9 cellular contexts compared by ENCODE assay signal in the genomic region with DNA sequence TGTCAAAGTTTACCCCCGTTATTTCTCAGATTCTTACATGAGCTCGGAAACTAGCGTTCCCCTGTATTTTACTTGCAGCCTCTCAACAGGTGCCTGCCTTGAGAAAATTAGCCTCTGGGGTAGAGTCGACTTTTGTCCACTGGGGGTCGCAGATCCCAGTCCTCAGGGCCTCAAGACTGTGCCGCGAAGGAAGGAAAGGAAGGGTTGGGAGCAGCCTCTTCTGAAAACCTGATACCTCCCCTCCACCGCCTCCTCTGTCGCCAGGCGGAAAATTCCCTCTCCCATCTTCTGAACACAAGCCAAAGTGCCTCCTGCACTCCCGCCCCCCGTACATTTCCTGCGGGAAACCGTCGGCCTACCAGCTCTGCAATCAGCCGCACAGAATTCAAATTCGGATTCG. TPM values are rescaled to one million over a fixed set of nuclear protein-coding genes. Genes with fewer than 3 reads are reported as not detected.
DNase-seq lines count a peak whose midpoint lies in the region; ATAC-seq, FAIRE-seq and TF ChIP-seq lines count a peak whose summit lies in the region.
"Had no signal": no experiment of that assay in that cellular context is flagged by ENCODE, and none has a peak within 500 bp of the region (broad histone marks: within the 10 kb centered on the region; RNA-seq: fewer than 3 reads in every experiment).

No MANE protein-coding gene starts in this region.

- peak overlapping the region; percentile 87 for H3K4me3 Mint-ChIP-seq in T-helper 2 cell treated with Interferon-gamma antibody and Interleukin-4, amounts not matched to agents 5 μg/mL and 100 μg/mL, for 36 hours

- H3K36me3 Mint-ChIP-seq in T-helper 2 cell treated with Interferon-gamma antibody and Interleukin-4, amounts not matched to agents 5 μg/mL and 100 μg/mL, for 36 hours (ENCODE audit: low read depth) = peaks cover 1% of the 10 kb centered on the region

- H3K9me3 Mint-ChIP-seq in T-helper 2 cell treated with Interferon-gamma antibody and Interleukin-4, amounts not matched to agents 5 μg/mL and 100 μg/mL, for 36 hours = no peaks in the 10 kb centered on the region

- no peak for ATAC-seq in HG03175 (IDR thresholded peaks at IDR 0.05; ENCODE audit: unreplicated experiment)

- H3K4me3 ChIP-seq in bronchial epithelial cell (ENCODE audit: low read depth, low read length) = peak overlapping the region; percentile 47

- TF ChIP-seq CTCF in bronchial epithelial cell (IDR thresholded peaks at IDR 0.05; ENCODE audit: insufficient read depth, low read length, severe bottlenecking) = peak; percentile 45

- no peaks in the 10 kb centered on the region for H3K36me3 ChIP-seq in bronchial epithelial cell (ENCODE audit: control insufficient read depth, insufficient read depth, low read length)

- H3K4me1 Mint-ChIP-seq in T-helper 2 cell treated with Interferon-gamma antibody and Interleukin-4, amounts not matched to agents 5 μg/mL and 100 μg/mL, for 36 hours (ENCODE audit: low read depth) = peaks cover 13% of the 10 kb centered on the region

- DNase-seq in DMS53 treated with DMSO at 0.1 percent for 48 hours (lab: John Stamatoyannopoulos, UW; ENCODE audit: unreplicated experiment) (peak; percentile 45), H4 (ENCODE audit: low spot score) (peak; percentile 75), NCI-H1436 (lab: John Stamatoyannopoulos, UW) (peak; percentile 82), bronchial epithelial cell (ENCODE audit: low read depth) (peak; percentile 47), iris pigment epithelial cell (ENCODE audit: low read depth) (peak; percentile 60), smooth muscle cell of the brain vasculature (ENCODE audit: low read depth, low spot score) (peak; percentile 24)
- peak; percentile 26 for DNase-seq in T-helper 2 cell treated with Interferon-gamma antibody and Interleukin-4, amounts not matched to agents 5 μg/mL and 100 μg/mL, for 36 hours (ENCODE audit: low spot score)

- peak overlapping the region; percentile 90 for H3K27ac Mint-ChIP-seq in T-helper 2 cell treated with Interferon-gamma antibody and Interleukin-4, amounts not matched to agents 5 μg/mL and 100 μg/mL, for 36 hours

- no peaks in the 10 kb centered on the region for H3K27me3 ChIP-seq in bronchial epithelial cell (ENCODE audit: control insufficient read depth, insufficient read depth, low read length)

- FAIRE-seq in bronchial epithelial cell (lab: Jason Lieb, UNC) = no peak
- FAIRE-seq: endometrium had no signal

- H3K27me3 Mint-ChIP-seq in T-helper 2 cell treated with Interferon-gamma antibody and Interleukin-4, amounts not matched to agents 5 μg/mL and 100 μg/mL, for 36 hours (ENCODE audit: low read depth) = no peaks in the 10 kb centered on the region

RNA-seq across cellular contexts. Expression of gene TMSB15B, which starts 44.4 kb away (rescaled TPM):
- total RNA-seq in H4 (2014; rRNA removed; shearing (Covaris generic)) = 12.7 and 24.7 TPM in 2 replicates
- total RNA-seq in bronchial epithelial cell = 0.77 and 1.1 TPM in 2 replicates

Comparison
In these comparisons a context has a peak if more than half of its experiments do, and no peak if none do; other contexts are left out.
1. DNase-seq: peak in every context shown above with its lines; median percentile 82 in NCI-H1436; 75 in H4; 60 in iris pigment epithelial cell; 47 in bronchial epithelial cell; 45 in DMS53 treated with DMSO at 0.1 percent for 48 hours; 26 in T-helper 2 cell treated with Interferon-gamma antibody and Interleukin-4, amounts not matched to agents 5 μg/mL and 100 μg/mL, for 36 hours; 24 in smooth muscle cell of the brain vasculature.